19 cellular contexts compared by ENCODE assay signal in the genomic region with DNA sequence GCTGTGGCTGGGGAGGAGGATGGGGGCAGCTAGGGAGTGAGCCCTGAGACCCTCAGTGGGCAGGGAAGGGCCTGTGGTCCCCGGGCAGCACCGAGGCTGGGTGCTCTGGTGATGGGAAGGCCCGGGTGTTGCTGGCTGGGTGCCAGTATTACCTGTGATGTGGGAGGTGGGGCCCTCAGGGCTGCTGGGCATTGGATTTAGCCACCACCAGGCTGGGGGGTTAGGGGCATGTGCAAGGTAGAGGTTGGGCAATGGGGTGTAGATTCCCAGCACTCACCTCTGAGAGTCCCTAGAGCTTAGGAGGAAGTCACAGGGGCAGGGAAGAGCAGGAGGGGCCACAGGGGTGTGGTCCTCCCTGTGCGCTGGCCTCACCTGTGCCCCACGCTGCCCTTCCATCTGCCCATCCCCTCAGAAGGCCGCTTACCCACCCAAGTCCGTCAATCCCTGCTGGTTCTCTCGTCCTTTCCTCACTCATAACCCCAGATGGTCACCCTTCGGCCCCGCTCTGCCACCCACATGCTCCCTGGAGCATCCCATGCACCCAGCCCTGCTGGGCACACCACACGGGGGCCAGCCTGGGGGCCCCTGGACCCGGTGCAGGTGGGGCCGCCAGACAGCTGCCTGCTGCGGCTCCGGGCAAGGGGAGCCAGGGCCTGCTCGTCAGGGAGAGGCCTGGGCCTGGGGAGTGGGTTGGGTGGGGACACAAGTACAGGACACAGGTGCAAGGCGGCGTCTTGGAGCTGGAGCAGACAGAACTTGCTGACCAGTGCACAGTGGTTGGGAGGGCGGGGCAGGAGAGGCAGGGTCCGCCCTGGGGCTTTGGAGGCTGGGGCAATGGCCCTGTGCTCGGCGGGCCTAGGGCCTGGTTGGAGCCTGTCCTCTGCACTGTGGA. TPM values are rescaled to one million over a fixed set of nuclear protein-coding genes. Genes with fewer than 3 reads are reported as not detected.
DNase-seq lines count a peak whose midpoint lies in the region; ATAC-seq and TF ChIP-seq lines count a peak whose summit lies in the region.
"Had no signal": no experiment of that assay in that cellular context is flagged by ENCODE, and none has a peak within 500 bp of the region (broad histone marks: within the 10 kb centered on the region; RNA-seq: fewer than 3 reads in every experiment).

No MANE protein-coding gene starts in this region.

- H3K27ac Mint-ChIP-seq in chondrocyte (ENCODE audit: unreplicated experiment): no peak overlapping the region
- peak overlapping the region; percentile 73 for H3K27ac Mint-ChIP-seq in stimulated activated memory B cell treated with anti-CD40 and anti-IgM and Interleukin-4, amounts not matched to agents 10 μg/mL and 1 μg/mL and 100 μg/mL, for 72 hours
- peak overlapping the region in 3 of 9 donors; percentile 8 to 30 (median 19) for H3K27ac Mint-ChIP-seq in naive thymus-derived CD4-positive, alpha-beta T cell
- H3K27ac Mint-ChIP-seq in natural killer cell treated with Interleukin-12 subunit alpha and Interleukin-12 subunit beta and Interleukin-15 and Interleukin-18, amount 100 ng/mL, for 72 hours: no peak overlapping the region
- H3K27ac Mint-ChIP-seq: activated T-helper 2 cell treated with anti-CD3 and anti-CD28 coated beads, Interferon-gamma antibody, Interleukin-2, Interleukin-4, amounts not matched to agents 10 μg/mL and 5 μg/mL and 100 μg/mL, durations not matched to agents 14 hours and 24 hours and 36 hours; WTC11 had no signal

- POLR2A ChIA-PET in naive thymus-derived CD4-positive, alpha-beta T cell (lab: Charles Lee): no interaction called here

- peak overlapping the region; percentile 16 for H3K9ac ChIP-seq in HUES6 (ENCODE audit: low read length)
- H3K9ac ChIP-seq: KMS-11 had no signal

- H3K27me3 ChIP-seq in HUES6 (ENCODE audit: control insufficient read depth, insufficient read depth, low read length) (no peaks in the 10 kb centered on the region), lower lobe of right lung (ENCODE audit: low read depth) (no peaks in the 10 kb centered on the region)
- no peaks in the 10 kb centered on the region for H3K27me3 ChIP-seq in naive thymus-derived CD4-positive, alpha-beta T cell (ENCODE audit: control insufficient read depth in 2 of 2, insufficient read depth in 2 of 2, low read length in 2 of 2)
- H3K27me3 ChIP-seq: adrenal gland, cardiac muscle cell, sigmoid colon had no signal

- H3K36me3 Mint-ChIP-seq in chondrocyte (ENCODE audit: low read depth): peaks cover 7% of the 10 kb centered on the region
- peaks cover 62% of the 10 kb centered on the region for H3K36me3 Mint-ChIP-seq in stimulated activated memory B cell treated with anti-CD40 and anti-IgM and Interleukin-4, amounts not matched to agents 10 μg/mL and 1 μg/mL and 100 μg/mL, for 72 hours
- H3K36me3 Mint-ChIP-seq in naive thymus-derived CD4-positive, alpha-beta T cell: peaks cover 0 to 13% (median 2%) of the 10 kb centered on the region in 5 donors
- H3K36me3 Mint-ChIP-seq in natural killer cell treated with Interleukin-12 subunit alpha and Interleukin-12 subunit beta and Interleukin-15 and Interleukin-18, amount 100 ng/mL, for 72 hours: no peaks in the 10 kb centered on the region

- DNase-seq in chondrocyte (ENCODE audit: low spot score) (peak; percentile 88), lower lobe of right lung (peak; percentile 41), foreskin melanocyte (no peak)
- no peak for DNase-seq in naive thymus-derived CD4-positive, alpha-beta T cell
- no peak for DNase-seq in natural killer cell treated with Interleukin-12 subunit alpha and Interleukin-12 subunit beta and Interleukin-15 and Interleukin-18, amount 100 ng/mL, for 72 hours (ENCODE audit: low spot score)
- DNase-seq: effector CD8-positive, alpha-beta T cell; head of caudate nucleus; NCI-H2081; NCI-H524; SIG-M5; sigmoid colon; stimulated activated CD4-positive, alpha-beta T cell treated with anti-CD3 and anti-CD28 coated beads, Interleukin-2, amount 100 ng/mL, for 24 hours had no signal

- TF ChIP-seq CTCF in chondrocyte (IDR thresholded peaks at IDR 0.05) (no peak), lower lobe of right lung (IDR thresholded peaks at IDR 0.05) (no peak)

- CTCF ChIA-PET in naive thymus-derived CD4-positive, alpha-beta T cell (lab: Charles Lee): no interaction called here

- no peak overlapping the region for H3K4me3 Mint-ChIP-seq in chondrocyte (ENCODE audit: unreplicated experiment)
- H3K4me3 Mint-ChIP-seq in stimulated activated memory B cell treated with anti-CD40 and anti-IgM and Interleukin-4, amounts not matched to agents 10 μg/mL and 1 μg/mL and 100 μg/mL, for 72 hours: no peak overlapping the region
- H3K4me3 Mint-ChIP-seq in naive thymus-derived CD4-positive, alpha-beta T cell: no peak overlapping the region
- no peak overlapping the region for H3K4me3 Mint-ChIP-seq in natural killer cell treated with Interleukin-12 subunit alpha and Interleukin-12 subunit beta and Interleukin-15 and Interleukin-18, amount 100 ng/mL, for 72 hours
- H3K4me3 Mint-ChIP-seq: WTC11 had no signal

- no peaks in the 10 kb centered on the region for H3K9me3 Mint-ChIP-seq in chondrocyte (ENCODE audit: low read depth)
- H3K9me3 Mint-ChIP-seq in stimulated activated memory B cell treated with anti-CD40 and anti-IgM and Interleukin-4, amounts not matched to agents 10 μg/mL and 1 μg/mL and 100 μg/mL, for 72 hours: no peaks in the 10 kb centered on the region
- H3K9me3 Mint-ChIP-seq in naive thymus-derived CD4-positive, alpha-beta T cell: no peaks in the 10 kb centered on the region
- no peaks in the 10 kb centered on the region for H3K9me3 Mint-ChIP-seq in natural killer cell treated with Interleukin-12 subunit alpha and Interleukin-12 subunit beta and Interleukin-15 and Interleukin-18, amount 100 ng/mL, for 72 hours
- H3K9me3 Mint-ChIP-seq: activated T-helper 2 cell treated with anti-CD3 and anti-CD28 coated beads, Interferon-gamma antibody, Interleukin-2, Interleukin-4, amounts not matched to agents 10 μg/mL and 5 μg/mL and 100 μg/mL, durations not matched to agents 14 hours and 24 hours and 36 hours; WTC11 had no signal

- peaks cover 74% of the 10 kb centered on the region for H3K36me3 ChIP-seq in HUES6 (ENCODE audit: control insufficient read depth, insufficient read depth, low read length)
- peaks cover 98% of the 10 kb centered on the region for H3K36me3 ChIP-seq in lower lobe of right lung
- peaks cover 0 to 95% (median 19%) of the 10 kb centered on the region in 3 experiments for H3K36me3 ChIP-seq in naive thymus-derived CD4-positive, alpha-beta T cell (ENCODE audit: control insufficient read depth in 2 of 3, insufficient read depth in 3 of 3, low read length in 3 of 3)

- H3K9me3 ChIP-seq in HUES6 (ENCODE audit: control insufficient read depth, insufficient read depth, low read depth, low read length): no peaks in the 10 kb centered on the region
- H3K9me3 ChIP-seq in lower lobe of right lung: no peaks in the 10 kb centered on the region
- no peaks in the 10 kb centered on the region for H3K9me3 ChIP-seq in naive thymus-derived CD4-positive, alpha-beta T cell (ENCODE audit: control insufficient read depth in 2 of 3, low read length in 3 of 3)
- H3K9me3 ChIP-seq: adrenal gland, sigmoid colon had no signal

- H3K27ac ChIP-seq in HUES6 (ENCODE audit: low read depth, low read length) (no peak overlapping the region), lower lobe of right lung (no peak overlapping the region)
- H3K27ac ChIP-seq in naive thymus-derived CD4-positive, alpha-beta T cell (ENCODE audit: low read depth, low read length): no peak overlapping the region
- H3K27ac ChIP-seq: adrenal gland, cardiac muscle cell, KMS-11, sigmoid colon had no signal

- H3K4me1 ChIP-seq in HUES6 (ENCODE audit: control insufficient read depth, insufficient read depth, low read length) (no peaks in the 10 kb centered on the region; the same call in 1 of the 2 replicates), lower lobe of right lung (peaks cover 16% of the 10 kb centered on the region)
- H3K4me1 ChIP-seq in naive thymus-derived CD4-positive, alpha-beta T cell (ENCODE audit: control insufficient read depth in 2 of 2, insufficient read depth in 2 of 2, low read length in 2 of 2): no peaks in the 10 kb centered on the region

- ATAC-seq in lower lobe of right lung: no peak
- no peak for ATAC-seq in stimulated activated memory B cell treated with anti-CD40 and anti-IgM and Interleukin-4, amounts not matched to agents 10 μg/mL and 1 μg/mL and 100 μg/mL, for 72 hours
- ATAC-seq in naive thymus-derived CD4-positive, alpha-beta T cell: no peak
- no peak for ATAC-seq in natural killer cell treated with Interleukin-12 subunit alpha and Interleukin-12 subunit beta and Interleukin-15 and Interleukin-18, amount 100 ng/mL, for 72 hours

- H3K4me1 Mint-ChIP-seq in chondrocyte (ENCODE audit: low read depth): peaks cover 6% of the 10 kb centered on the region
- peaks cover 56% of the 10 kb centered on the region for H3K4me1 Mint-ChIP-seq in stimulated activated memory B cell treated with anti-CD40 and anti-IgM and Interleukin-4, amounts not matched to agents 10 μg/mL and 1 μg/mL and 100 μg/mL, for 72 hours
- peaks cover 0 to 18% (median 9%) of the 10 kb centered on the region in 7 donors for H3K4me1 Mint-ChIP-seq in naive thymus-derived CD4-positive, alpha-beta T cell
- peaks cover 5 to 7% of the 10 kb centered on the region in 2 donors for H3K4me1 Mint-ChIP-seq in natural killer cell treated with Interleukin-12 subunit alpha and Interleukin-12 subunit beta and Interleukin-15 and Interleukin-18, amount 100 ng/mL, for 72 hours (ENCODE audit: low read depth in 2 of 2)
- H3K4me1 Mint-ChIP-seq: WTC11 had no signal

- intact Hi-C loops in lower lobe of right lung (cut with DNase I): no loop called here
- intact Hi-C loops in naive thymus-derived CD4-positive, alpha-beta T cell (cut with micrococcal nuclease): no loop called here

- H3K4me3 ChIP-seq in HUES6 (ENCODE audit: low read depth, low read length) (no peak overlapping the region), lower lobe of right lung (no peak overlapping the region)
- no peak overlapping the region for H3K4me3 ChIP-seq in naive thymus-derived CD4-positive, alpha-beta T cell (ENCODE audit: low read length)
- H3K4me3 ChIP-seq: adrenal gland, cardiac muscle cell, sigmoid colon had no signal

- no peaks in the 10 kb centered on the region for H3K27me3 Mint-ChIP-seq in chondrocyte (ENCODE audit: low read depth)
- no peaks in the 10 kb centered on the region for H3K27me3 Mint-ChIP-seq in stimulated activated memory B cell treated with anti-CD40 and anti-IgM and Interleukin-4, amounts not matched to agents 10 μg/mL and 1 μg/mL and 100 μg/mL, for 72 hours
- no peaks in the 10 kb centered on the region for H3K27me3 Mint-ChIP-seq in naive thymus-derived CD4-positive, alpha-beta T cell
- H3K27me3 Mint-ChIP-seq in natural killer cell treated with Interleukin-12 subunit alpha and Interleukin-12 subunit beta and Interleukin-15 and Interleukin-18, amount 100 ng/mL, for 72 hours: no peaks in the 10 kb centered on the region

RNA-seq across cellular contexts. Expression of a gene that starts 12.5 kb away (rescaled TPM):
- 105 to 127 TPM (median 124 TPM) in 3 replicates for total RNA-seq in chondrocyte
- 105 TPM for total RNA-seq in lower lobe of right lung
- total RNA-seq in naive thymus-derived CD4-positive, alpha-beta T cell: 10 to 100 TPM; 45.2 to 67.1 (median 52.2) TPM
- polyA plus RNA-seq in naive thymus-derived CD4-positive, alpha-beta T cell: 10 to 100 TPM in 1 of 2 donors, 1 to 10 TPM in 1; 9.2 to 20.4 TPM
- 10 to 100 TPM; 40.7 to 63.9 TPM for total RNA-seq in natural killer cell treated with Interleukin-12 subunit alpha and Interleukin-12 subunit beta and Interleukin-15 and Interleukin-18, amount 100 ng/mL, for 72 hours

RNA-seq across cellular contexts. Expression of a gene that starts 32.7 kb away (rescaled TPM):
- 119 to 137 TPM (median 129 TPM) in 3 replicates for total RNA-seq in chondrocyte
- total RNA-seq in lower lobe of right lung: 143 TPM
- total RNA-seq in naive thymus-derived CD4-positive, alpha-beta T cell: 100 to 1,000 TPM; 253 to 284 (median 266) TPM
- 1 to 10 TPM; 5.7 to 9.8 TPM for polyA plus RNA-seq in naive thymus-derived CD4-positive, alpha-beta T cell
- 100 to 1,000 TPM; 266 to 434 TPM for total RNA-seq in natural killer cell treated with Interleukin-12 subunit alpha and Interleukin-12 subunit beta and Interleukin-15 and Interleukin-18, amount 100 ng/mL, for 72 hours

RNA-seq across cellular contexts. Expression of a gene that starts 39.5 kb away (rescaled TPM):
- total RNA-seq in chondrocyte: 20.9 to 26.5 TPM (median 23.5 TPM) in 3 replicates
- total RNA-seq in lower lobe of right lung: 11.6 TPM
- 1 to 10 TPM; 3.4 to 9.6 (median 4.0) TPM for total RNA-seq in naive thymus-derived CD4-positive, alpha-beta T cell
- polyA plus RNA-seq in naive thymus-derived CD4-positive, alpha-beta T cell: 1 to 10 TPM; 2.1 to 2.7 TPM
- total RNA-seq in natural killer cell treated with Interleukin-12 subunit alpha and Interleukin-12 subunit beta and Interleukin-15 and Interleukin-18, amount 100 ng/mL, for 72 hours: 1 to 10 TPM; 1.9 to 3.3 TPM

RNA-seq across cellular contexts. Expression of a gene that starts 44.1 kb away (rescaled TPM):
- 20.8 to 24.7 TPM (median 24.2 TPM) in 3 replicates for total RNA-seq in chondrocyte
- total RNA-seq in lower lobe of right lung: 22.7 TPM
- total RNA-seq in naive thymus-derived CD4-positive, alpha-beta T cell: 10 to 100 TPM; 27.0 to 35.8 (median 32.1) TPM
- 10 to 100 TPM; 36.7 to 39.5 TPM for polyA plus RNA-seq in naive thymus-derived CD4-positive, alpha-beta T cell
- 10 to 100 TPM; 15.1 to 27.6 TPM for total RNA-seq in natural killer cell treated with Interleukin-12 subunit alpha and Interleukin-12 subunit beta and Interleukin-15 and Interleukin-18, amount 100 ng/mL, for 72 hours

RNA-seq across cellular contexts. Expression of a gene that starts 46.7 kb away (rescaled TPM):
- total RNA-seq in chondrocyte (42.3 to 59.8 TPM (median 45.0 TPM) in 3 replicates), lower lobe of right lung (35.2 TPM)
- 100 to 1,000 TPM in 2 of 5 experiments, 10 to 100 TPM in 3; 45.2 to 109 (median 65.3) TPM for total RNA-seq in naive thymus-derived CD4-positive, alpha-beta T cell
- polyA plus RNA-seq in naive thymus-derived CD4-positive, alpha-beta T cell: 10 to 100 TPM; 14.6 to 20.4 TPM
- 10 to 100 TPM; 35.7 to 39.5 TPM for total RNA-seq in natural killer cell treated with Interleukin-12 subunit alpha and Interleukin-12 subunit beta and Interleukin-15 and Interleukin-18, amount 100 ng/mL, for 72 hours

Comparison
In these comparisons a context has a peak if more than half of its experiments do, and no peak if none do; other contexts are left out.
1. DNase-seq: peak in chondrocyte (single experiment) and lower lobe of right lung (single experiment); none in naive thymus-derived CD4-positive, alpha-beta T cell (0 of 9), natural killer cell treated with Interleukin-12 subunit alpha and Interleukin-12 subunit beta and Interleukin-15 and Interleukin-18, amount 100 ng/mL, for 72 hours (single experiment) and foreskin melanocyte (single experiment).